1 cellular context compared by ENCODE assay signal in the genomic region with DNA sequence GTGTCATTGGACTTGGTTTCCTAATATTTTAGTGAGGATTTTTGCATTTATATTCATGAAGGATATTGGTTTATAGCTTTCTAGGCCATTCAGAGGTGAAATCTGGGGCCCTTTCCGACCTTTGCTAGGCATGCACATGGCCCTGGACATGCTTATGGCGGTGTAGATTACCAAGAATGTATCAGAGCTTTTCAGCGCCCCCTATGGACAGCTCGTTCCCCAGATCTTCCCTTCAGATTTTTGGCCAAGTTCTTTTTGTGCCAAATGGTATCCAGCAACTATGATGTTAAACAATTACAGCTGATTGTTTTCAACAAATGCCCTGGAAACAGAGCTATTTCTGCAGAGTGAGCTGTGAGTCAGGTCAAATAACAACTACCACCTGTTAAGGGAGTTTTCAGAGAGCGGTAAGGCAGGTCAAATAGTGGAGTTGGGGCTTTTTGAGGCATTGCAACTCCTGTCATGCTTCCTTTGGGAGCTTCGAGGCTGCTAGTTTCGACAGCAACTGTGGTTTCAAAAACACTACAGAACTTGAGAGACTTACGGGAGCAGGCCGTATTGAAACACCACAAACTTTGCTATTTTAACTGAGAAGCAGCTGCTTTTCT.
TF ChIP-seq lines count a peak whose summit lies in the region.

No MANE protein-coding gene starts in this region.

TF ChIP-seq in GM12878, 131 proteins besides CTCF, POLR2A, EP300 and RAD21 (continued from another document and continues in another):
- TF ChIP-seq, protein P1, sequence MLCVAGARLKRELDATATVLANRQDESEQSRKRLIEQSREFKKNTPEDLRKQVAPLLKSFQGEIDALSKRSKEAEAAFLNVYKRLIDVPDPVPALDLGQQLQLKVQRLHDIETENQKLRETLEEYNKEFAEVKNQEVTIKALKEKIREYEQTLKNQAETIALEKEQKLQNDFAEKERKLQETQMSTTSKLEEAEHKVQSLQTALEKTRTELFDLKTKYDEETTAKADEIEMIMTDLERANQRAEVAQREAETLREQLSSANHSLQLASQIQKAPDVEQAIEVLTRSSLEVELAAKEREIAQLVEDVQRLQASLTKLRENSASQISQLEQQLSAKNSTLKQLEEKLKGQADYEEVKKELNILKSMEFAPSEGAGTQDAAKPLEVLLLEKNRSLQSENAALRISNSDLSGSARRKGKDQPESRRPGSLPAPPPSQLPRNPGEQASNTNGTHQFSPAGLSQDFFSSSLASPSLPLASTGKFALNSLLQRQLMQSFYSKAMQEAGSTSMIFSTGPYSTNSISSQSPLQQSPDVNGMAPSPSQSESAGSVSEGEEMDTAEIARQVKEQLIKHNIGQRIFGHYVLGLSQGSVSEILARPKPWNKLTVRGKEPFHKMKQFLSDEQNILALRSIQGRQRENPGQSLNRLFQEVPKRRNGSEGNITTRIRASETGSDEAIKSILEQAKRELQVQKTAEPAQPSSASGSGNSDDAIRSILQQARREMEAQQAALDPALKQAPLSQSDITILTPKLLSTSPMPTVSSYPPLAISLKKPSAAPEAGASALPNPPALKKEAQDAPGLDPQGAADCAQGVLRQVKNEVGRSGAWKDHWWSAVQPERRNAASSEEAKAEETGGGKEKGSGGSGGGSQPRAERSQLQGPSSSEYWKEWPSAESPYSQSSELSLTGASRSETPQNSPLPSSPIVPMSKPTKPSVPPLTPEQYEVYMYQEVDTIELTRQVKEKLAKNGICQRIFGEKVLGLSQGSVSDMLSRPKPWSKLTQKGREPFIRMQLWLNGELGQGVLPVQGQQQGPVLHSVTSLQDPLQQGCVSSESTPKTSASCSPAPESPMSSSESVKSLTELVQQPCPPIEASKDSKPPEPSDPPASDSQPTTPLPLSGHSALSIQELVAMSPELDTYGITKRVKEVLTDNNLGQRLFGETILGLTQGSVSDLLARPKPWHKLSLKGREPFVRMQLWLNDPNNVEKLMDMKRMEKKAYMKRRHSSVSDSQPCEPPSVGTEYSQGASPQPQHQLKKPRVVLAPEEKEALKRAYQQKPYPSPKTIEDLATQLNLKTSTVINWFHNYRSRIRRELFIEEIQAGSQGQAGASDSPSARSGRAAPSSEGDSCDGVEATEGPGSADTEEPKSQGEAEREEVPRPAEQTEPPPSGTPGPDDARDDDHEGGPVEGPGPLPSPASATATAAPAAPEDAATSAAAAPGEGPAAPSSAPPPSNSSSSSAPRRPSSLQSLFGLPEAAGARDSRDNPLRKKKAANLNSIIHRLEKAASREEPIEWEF (IDR thresholded peaks at IDR 0.05; ENCODE audit: insufficient replicate concordance, low read depth, low read length): no peak
- TF ChIP-seq EGR1 (IDR thresholded peaks at IDR 0.05; ENCODE audit: borderline replicate concordance in 1 of 2, low read depth in 2 of 2, low read length in 2 of 2) (no peak), RBBP5 (conservative IDR thresholded peaks at IDR 0.05) (no peak), ASH2L (IDR thresholded peaks at IDR 0.05; ENCODE audit: borderline replicate concordance, low read depth) (no peak), FOXM1 (IDR thresholded peaks at IDR 0.05; ENCODE audit: low read depth, low read length) (0 out of 2 replicates have a peak, but pooled peaks have one; percentile 39), JUND (IDR thresholded peaks at IDR 0.05; ENCODE audit: low read depth, low read length) (no peak), ZNF24 (IDR thresholded peaks at IDR 0.05) (no peak), CEBPB (IDR thresholded peaks at IDR 0.05; ENCODE audit: borderline replicate concordance in 1 of 2, low read depth in 2 of 2, low read length in 2 of 2) (no peak), FOXK2 (IDR thresholded peaks at IDR 0.05) (no peak), RFX5 (IDR thresholded peaks at IDR 0.05; ENCODE audit: low read depth, low read length) (no peak), ZZZ3 (IDR thresholded peaks at IDR 0.05; ENCODE audit: control insufficient read depth, insufficient read length, low read depth) (no peak), IKZF2 (IDR thresholded peaks at IDR 0.05) (peak; percentile 61 to 64; a peak in 3 of 4 replicates), EED (IDR thresholded peaks at IDR 0.05; ENCODE audit: low read depth) (peak; percentile 61), WRNIP1 (IDR thresholded peaks at IDR 0.05; ENCODE audit: borderline replicate concordance, low read depth, low read length) (no peak), MEF2B (IDR thresholded peaks at IDR 0.05; ENCODE audit: partially characterized antibody, poor library complexity, severe bottlenecking) (no peak), BHLHE40 (IDR thresholded peaks at IDR 0.05; ENCODE audit: borderline replicate concordance in 1 of 2, low read depth in 2 of 2, low read length in 1 of 2) (no peak), BMI1 (IDR thresholded peaks at IDR 0.05; ENCODE audit: borderline replicate concordance) (no peak), SIX5 (IDR thresholded peaks at IDR 0.05; ENCODE audit: low read depth, low read length, severe bottlenecking) (no peak), SMAD5 (IDR thresholded peaks at IDR 0.05; ENCODE audit: low read depth) (no peak), NFYA (IDR thresholded peaks at IDR 0.05; ENCODE audit: borderline replicate concordance, low read depth, low read length) (no peak), SUPT20H (IDR thresholded peaks at IDR 0.05; ENCODE audit: borderline replicate concordance, control insufficient read depth, low read depth, low read length) (no peak)
- TF ChIP-seq, protein P2, sequence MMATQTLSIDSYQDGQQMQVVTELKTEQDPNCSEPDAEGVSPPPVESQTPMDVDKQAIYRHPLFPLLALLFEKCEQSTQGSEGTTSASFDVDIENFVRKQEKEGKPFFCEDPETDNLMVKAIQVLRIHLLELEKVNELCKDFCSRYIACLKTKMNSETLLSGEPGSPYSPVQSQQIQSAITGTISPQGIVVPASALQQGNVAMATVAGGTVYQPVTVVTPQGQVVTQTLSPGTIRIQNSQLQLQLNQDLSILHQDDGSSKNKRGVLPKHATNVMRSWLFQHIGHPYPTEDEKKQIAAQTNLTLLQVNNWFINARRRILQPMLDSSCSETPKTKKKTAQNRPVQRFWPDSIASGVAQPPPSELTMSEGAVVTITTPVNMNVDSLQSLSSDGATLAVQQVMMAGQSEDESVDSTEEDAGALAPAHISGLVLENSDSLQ (IDR thresholded peaks at IDR 0.05): no peak
- TF ChIP-seq, protein P3, sequence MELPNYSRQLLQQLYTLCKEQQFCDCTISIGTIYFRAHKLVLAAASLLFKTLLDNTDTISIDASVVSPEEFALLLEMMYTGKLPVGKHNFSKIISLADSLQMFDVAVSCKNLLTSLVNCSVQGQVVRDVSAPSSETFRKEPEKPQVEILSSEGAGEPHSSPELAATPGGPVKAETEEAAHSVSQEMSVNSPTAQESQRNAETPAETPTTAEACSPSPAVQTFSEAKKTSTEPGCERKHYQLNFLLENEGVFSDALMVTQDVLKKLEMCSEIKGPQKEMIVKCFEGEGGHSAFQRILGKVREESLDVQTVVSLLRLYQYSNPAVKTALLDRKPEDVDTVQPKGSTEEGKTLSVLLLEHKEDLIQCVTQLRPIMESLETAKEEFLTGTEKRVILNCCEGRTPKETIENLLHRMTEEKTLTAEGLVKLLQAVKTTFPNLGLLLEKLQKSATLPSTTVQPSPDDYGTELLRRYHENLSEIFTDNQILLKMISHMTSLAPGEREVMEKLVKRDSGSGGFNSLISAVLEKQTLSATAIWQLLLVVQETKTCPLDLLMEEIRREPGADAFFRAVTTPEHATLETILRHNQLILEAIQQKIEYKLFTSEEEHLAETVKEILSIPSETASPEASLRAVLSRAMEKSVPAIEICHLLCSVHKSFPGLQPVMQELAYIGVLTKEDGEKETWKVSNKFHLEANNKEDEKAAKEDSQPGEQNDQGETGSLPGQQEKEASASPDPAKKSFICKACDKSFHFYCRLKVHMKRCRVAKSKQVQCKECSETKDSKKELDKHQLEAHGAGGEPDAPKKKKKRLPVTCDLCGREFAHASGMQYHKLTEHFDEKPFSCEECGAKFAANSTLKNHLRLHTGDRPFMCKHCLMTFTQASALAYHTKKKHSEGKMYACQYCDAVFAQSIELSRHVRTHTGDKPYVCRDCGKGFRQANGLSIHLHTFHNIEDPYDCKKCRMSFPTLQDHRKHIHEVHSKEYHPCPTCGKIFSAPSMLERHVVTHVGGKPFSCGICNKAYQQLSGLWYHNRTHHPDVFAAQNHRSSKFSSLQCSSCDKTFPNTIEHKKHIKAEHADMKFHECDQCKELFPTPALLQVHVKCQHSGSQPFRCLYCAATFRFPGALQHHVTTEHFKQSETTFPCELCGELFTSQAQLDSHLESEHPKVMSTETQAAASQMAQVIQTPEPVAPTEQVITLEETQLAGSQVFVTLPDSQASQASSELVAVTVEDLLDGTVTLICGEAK (IDR thresholded peaks at IDR 0.05; ENCODE audit: borderline replicate concordance): no peak
- TF ChIP-seq, protein P4, sequence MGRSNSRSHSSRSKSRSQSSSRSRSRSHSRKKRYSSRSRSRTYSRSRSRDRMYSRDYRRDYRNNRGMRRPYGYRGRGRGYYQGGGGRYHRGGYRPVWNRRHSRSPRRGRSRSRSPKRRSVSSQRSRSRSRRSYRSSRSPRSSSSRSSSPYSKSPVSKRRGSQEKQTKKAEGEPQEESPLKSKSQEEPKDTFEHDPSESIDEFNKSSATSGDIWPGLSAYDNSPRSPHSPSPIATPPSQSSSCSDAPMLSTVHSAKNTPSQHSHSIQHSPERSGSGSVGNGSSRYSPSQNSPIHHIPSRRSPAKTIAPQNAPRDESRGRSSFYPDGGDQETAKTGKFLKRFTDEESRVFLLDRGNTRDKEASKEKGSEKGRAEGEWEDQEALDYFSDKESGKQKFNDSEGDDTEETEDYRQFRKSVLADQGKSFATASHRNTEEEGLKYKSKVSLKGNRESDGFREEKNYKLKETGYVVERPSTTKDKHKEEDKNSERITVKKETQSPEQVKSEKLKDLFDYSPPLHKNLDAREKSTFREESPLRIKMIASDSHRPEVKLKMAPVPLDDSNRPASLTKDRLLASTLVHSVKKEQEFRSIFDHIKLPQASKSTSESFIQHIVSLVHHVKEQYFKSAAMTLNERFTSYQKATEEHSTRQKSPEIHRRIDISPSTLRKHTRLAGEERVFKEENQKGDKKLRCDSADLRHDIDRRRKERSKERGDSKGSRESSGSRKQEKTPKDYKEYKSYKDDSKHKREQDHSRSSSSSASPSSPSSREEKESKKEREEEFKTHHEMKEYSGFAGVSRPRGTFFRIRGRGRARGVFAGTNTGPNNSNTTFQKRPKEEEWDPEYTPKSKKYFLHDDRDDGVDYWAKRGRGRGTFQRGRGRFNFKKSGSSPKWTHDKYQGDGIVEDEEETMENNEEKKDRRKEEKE (IDR thresholded peaks at IDR 0.05): no peak
- TF ChIP-seq, protein P5, sequence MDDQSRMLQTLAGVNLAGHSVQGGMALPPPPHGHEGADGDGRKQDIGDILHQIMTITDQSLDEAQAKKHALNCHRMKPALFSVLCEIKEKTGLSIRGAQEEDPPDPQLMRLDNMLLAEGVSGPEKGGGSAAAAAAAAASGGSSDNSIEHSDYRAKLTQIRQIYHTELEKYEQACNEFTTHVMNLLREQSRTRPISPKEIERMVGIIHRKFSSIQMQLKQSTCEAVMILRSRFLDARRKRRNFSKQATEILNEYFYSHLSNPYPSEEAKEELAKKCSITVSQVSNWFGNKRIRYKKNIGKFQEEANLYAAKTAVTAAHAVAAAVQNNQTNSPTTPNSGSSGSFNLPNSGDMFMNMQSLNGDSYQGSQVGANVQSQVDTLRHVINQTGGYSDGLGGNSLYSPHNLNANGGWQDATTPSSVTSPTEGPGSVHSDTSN (IDR thresholded peaks at IDR 0.05; ENCODE audit: insufficient replicate concordance, low read depth, low read length): no peak
- TF ChIP-seq, protein P6, sequence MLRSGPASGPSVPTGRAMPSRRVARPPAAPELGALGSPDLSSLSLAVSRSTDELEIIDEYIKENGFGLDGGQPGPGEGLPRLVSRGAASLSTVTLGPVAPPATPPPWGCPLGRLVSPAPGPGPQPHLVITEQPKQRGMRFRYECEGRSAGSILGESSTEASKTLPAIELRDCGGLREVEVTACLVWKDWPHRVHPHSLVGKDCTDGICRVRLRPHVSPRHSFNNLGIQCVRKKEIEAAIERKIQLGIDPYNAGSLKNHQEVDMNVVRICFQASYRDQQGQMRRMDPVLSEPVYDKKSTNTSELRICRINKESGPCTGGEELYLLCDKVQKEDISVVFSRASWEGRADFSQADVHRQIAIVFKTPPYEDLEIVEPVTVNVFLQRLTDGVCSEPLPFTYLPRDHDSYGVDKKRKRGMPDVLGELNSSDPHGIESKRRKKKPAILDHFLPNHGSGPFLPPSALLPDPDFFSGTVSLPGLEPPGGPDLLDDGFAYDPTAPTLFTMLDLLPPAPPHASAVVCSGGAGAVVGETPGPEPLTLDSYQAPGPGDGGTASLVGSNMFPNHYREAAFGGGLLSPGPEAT (IDR thresholded peaks at IDR 0.05; ENCODE audit: low read depth): 0 out of 2 replicates have a peak, but pooled peaks have one; percentile 16
- TF ChIP-seq, protein P7, sequence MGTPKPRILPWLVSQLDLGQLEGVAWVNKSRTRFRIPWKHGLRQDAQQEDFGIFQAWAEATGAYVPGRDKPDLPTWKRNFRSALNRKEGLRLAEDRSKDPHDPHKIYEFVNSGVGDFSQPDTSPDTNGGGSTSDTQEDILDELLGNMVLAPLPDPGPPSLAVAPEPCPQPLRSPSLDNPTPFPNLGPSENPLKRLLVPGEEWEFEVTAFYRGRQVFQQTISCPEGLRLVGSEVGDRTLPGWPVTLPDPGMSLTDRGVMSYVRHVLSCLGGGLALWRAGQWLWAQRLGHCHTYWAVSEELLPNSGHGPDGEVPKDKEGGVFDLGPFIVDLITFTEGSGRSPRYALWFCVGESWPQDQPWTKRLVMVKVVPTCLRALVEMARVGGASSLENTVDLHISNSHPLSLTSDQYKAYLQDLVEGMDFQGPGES (IDR thresholded peaks at IDR 0.05): no peak
- TF ChIP-seq, protein P8, sequence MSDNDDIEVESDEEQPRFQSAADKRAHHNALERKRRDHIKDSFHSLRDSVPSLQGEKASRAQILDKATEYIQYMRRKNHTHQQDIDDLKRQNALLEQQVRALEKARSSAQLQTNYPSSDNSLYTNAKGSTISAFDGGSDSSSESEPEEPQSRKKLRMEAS (IDR thresholded peaks at IDR 0.05; ENCODE audit: low read depth, low read length): no peak
- TF ChIP-seq, protein P9, sequence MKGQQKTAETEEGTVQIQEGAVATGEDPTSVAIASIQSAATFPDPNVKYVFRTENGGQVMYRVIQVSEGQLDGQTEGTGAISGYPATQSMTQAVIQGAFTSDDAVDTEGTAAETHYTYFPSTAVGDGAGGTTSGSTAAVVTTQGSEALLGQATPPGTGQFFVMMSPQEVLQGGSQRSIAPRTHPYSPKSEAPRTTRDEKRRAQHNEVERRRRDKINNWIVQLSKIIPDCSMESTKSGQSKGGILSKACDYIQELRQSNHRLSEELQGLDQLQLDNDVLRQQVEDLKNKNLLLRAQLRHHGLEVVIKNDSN (IDR thresholded peaks at IDR 0.05; ENCODE audit: borderline replicate concordance, extremely low read length, insufficient read depth, low read depth, low read length): no peak
